In genomic region chr3:48129921-48130320, GRCh38 we compare ENCODE assay signal across 2 cellular contexts.
TF ChIP-seq lines count a peak whose summit lies in the region.

No MANE protein-coding gene starts in this region.

TF ChIP-seq in IMR-90, 13 proteins besides CTCF, POLR2A, EP300 and RAD21:
- no peak for TF ChIP-seq RFX5 (IDR thresholded peaks at IDR 0.05; ENCODE audit: low read depth, low read length)
- TF ChIP-seq FOS (IDR thresholded peaks at IDR 0.05; ENCODE audit: low read depth, low read length), result peak; percentile 28; the same call in 1 of the 2 replicates
- no peak for TF ChIP-seq RCOR1 (IDR thresholded peaks at IDR 0.05; ENCODE audit: insufficient replicate concordance, low read length)
- TF ChIP-seq CEBPB (IDR thresholded peaks at IDR 0.05; ENCODE audit: low read depth, low read length), result peak; percentile 36; the same call in 1 of the 2 replicates

TF ChIP-seq in H1, 55 proteins besides CTCF, POLR2A, EP300 and RAD21:
- no peak for TF ChIP-seq SP1 (IDR thresholded peaks at IDR 0.05; ENCODE audit: low read depth, low read length)
- no peak for TF ChIP-seq CHD2 (IDR thresholded peaks at IDR 0.05; ENCODE audit: low read length)
- TF ChIP-seq CEBPB (IDR thresholded peaks at IDR 0.05; ENCODE audit: low read depth, low read length), result no peak
- TF ChIP-seq SRF (IDR thresholded peaks at IDR 0.05; ENCODE audit: low read depth, low read length), result no peak
- TF ChIP-seq JUND (IDR thresholded peaks at IDR 0.05; ENCODE audit: low read length), result no peak
- TF ChIP-seq SP4 (IDR thresholded peaks at IDR 0.05; ENCODE audit: low read length), result no peak
- no peak for TF ChIP-seq CTBP2 (IDR thresholded peaks at IDR 0.05; ENCODE audit: borderline replicate concordance, insufficient read depth, insufficient read length, low read length)
- TF ChIP-seq ASH2L (IDR thresholded peaks at IDR 0.05; ENCODE audit: low read length), result no peak
- TF ChIP-seq POU5F1 (IDR thresholded peaks at IDR 0.05; ENCODE audit: low read depth, low read length), result no peak
- TF ChIP-seq RFX5 (IDR thresholded peaks at IDR 0.05; ENCODE audit: borderline replicate concordance, low read depth, low read length), result no peak
- no peak for TF ChIP-seq TEAD4 (IDR thresholded peaks at IDR 0.05; ENCODE audit: low read depth, low read length)
- TF ChIP-seq, protein P1, sequence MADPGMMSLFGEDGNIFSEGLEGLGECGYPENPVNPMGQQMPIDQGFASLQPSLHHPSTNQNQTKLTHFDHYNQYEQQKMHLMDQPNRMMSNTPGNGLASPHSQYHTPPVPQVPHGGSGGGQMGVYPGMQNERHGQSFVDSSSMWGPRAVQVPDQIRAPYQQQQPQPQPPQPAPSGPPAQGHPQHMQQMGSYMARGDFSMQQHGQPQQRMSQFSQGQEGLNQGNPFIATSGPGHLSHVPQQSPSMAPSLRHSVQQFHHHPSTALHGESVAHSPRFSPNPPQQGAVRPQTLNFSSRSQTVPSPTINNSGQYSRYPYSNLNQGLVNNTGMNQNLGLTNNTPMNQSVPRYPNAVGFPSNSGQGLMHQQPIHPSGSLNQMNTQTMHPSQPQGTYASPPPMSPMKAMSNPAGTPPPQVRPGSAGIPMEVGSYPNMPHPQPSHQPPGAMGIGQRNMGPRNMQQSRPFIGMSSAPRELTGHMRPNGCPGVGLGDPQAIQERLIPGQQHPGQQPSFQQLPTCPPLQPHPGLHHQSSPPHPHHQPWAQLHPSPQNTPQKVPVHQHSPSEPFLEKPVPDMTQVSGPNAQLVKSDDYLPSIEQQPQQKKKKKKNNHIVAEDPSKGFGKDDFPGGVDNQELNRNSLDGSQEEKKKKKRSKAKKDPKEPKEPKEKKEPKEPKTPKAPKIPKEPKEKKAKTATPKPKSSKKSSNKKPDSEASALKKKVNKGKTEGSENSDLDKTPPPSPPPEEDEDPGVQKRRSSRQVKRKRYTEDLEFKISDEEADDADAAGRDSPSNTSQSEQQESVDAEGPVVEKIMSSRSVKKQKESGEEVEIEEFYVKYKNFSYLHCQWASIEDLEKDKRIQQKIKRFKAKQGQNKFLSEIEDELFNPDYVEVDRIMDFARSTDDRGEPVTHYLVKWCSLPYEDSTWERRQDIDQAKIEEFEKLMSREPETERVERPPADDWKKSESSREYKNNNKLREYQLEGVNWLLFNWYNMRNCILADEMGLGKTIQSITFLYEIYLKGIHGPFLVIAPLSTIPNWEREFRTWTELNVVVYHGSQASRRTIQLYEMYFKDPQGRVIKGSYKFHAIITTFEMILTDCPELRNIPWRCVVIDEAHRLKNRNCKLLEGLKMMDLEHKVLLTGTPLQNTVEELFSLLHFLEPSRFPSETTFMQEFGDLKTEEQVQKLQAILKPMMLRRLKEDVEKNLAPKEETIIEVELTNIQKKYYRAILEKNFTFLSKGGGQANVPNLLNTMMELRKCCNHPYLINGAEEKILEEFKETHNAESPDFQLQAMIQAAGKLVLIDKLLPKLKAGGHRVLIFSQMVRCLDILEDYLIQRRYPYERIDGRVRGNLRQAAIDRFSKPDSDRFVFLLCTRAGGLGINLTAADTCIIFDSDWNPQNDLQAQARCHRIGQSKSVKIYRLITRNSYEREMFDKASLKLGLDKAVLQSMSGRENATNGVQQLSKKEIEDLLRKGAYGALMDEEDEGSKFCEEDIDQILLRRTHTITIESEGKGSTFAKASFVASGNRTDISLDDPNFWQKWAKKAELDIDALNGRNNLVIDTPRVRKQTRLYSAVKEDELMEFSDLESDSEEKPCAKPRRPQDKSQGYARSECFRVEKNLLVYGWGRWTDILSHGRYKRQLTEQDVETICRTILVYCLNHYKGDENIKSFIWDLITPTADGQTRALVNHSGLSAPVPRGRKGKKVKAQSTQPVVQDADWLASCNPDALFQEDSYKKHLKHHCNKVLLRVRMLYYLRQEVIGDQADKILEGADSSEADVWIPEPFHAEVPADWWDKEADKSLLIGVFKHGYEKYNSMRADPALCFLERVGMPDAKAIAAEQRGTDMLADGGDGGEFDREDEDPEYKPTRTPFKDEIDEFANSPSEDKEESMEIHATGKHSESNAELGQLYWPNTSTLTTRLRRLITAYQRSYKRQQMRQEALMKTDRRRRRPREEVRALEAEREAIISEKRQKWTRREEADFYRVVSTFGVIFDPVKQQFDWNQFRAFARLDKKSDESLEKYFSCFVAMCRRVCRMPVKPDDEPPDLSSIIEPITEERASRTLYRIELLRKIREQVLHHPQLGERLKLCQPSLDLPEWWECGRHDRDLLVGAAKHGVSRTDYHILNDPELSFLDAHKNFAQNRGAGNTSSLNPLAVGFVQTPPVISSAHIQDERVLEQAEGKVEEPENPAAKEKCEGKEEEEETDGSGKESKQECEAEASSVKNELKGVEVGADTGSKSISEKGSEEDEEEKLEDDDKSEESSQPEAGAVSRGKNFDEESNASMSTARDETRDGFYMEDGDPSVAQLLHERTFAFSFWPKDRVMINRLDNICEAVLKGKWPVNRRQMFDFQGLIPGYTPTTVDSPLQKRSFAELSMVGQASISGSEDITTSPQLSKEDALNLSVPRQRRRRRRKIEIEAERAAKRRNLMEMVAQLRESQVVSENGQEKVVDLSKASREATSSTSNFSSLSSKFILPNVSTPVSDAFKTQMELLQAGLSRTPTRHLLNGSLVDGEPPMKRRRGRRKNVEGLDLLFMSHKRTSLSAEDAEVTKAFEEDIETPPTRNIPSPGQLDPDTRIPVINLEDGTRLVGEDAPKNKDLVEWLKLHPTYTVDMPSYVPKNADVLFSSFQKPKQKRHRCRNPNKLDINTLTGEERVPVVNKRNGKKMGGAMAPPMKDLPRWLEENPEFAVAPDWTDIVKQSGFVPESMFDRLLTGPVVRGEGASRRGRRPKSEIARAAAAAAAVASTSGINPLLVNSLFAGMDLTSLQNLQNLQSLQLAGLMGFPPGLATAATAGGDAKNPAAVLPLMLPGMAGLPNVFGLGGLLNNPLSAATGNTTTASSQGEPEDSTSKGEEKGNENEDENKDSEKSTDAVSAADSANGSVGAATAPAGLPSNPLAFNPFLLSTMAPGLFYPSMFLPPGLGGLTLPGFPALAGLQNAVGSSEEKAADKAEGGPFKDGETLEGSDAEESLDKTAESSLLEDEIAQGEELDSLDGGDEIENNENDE (IDR thresholded peaks at IDR 0.05; ENCODE audit: insufficient replicate concordance, low read length), result no peak
- no peak for TF ChIP-seq GABPA (IDR thresholded peaks at IDR 0.05; ENCODE audit: borderline replicate concordance, insufficient read depth, low read length)
- TF ChIP-seq YY1 (IDR thresholded peaks at IDR 0.05; ENCODE audit: low read depth, low read length), result no peak
- no peak for TF ChIP-seq EZH2 (IDR thresholded peaks at IDR 0.05; ENCODE audit: low read depth, low read length, severe bottlenecking)
